ENCODE assay signal across 8 cellular contexts in genomic region chr12:64180951-64181350, GRCh38. TPM values are rescaled to one million over a fixed set of nuclear protein-coding genes. Genes with fewer than 3 reads are reported as not detected.
DNase-seq lines count a peak whose midpoint lies in the region; ATAC-seq and TF ChIP-seq lines count a peak whose summit lies in the region.

No MANE protein-coding gene starts in this region.

- H3K27me3 ChIP-seq in HCT116 (ENCODE audit: insufficient read depth, low read length): no peaks in the 10 kb centered on the region
- no peaks in the 10 kb centered on the region for H3K27me3 ChIP-seq in brain microvascular endothelial cell (replicated peaks)

- H3K27ac ChIP-seq in HCT116 (ENCODE audit: low read depth, low read length) (peak overlapping the region; percentile 60; the same call in 1 of the 2 replicates), brain microvascular endothelial cell (peak overlapping the region; percentile 96)

- no peaks in the 10 kb centered on the region for H3K9me3 ChIP-seq in HCT116 (ENCODE audit: control insufficient read depth in 1 of 2, insufficient read depth in 1 of 2, low read depth in 1 of 2, low read length in 2 of 2)

- no peak overlapping the region for H2AFZ ChIP-seq in HCT116 (ENCODE audit: low read depth, low read length, poor library complexity, severe bottlenecking)

- RAD21 ChIA-PET in HCT116 (lab: Charles Lee; ENCODE audit: low non-redundant PET in 1 of 2, low total read pairs in 2 of 2, uncharacterized antibody in 2 of 2, unreplicated experiment in 2 of 2): interaction anchor here in 1 of 2 experiments (1.2 kb wide), 2 partner anchors 336 to 342 kb away, joined by 3 read pairs; partner anchors contain the start of gene SRGAP1

- CTCF ChIA-PET in HCT116 (lab: Charles Lee): interaction anchor here (0.7 to 2.0 kb wide), 5 partner anchors 10 to 342 kb away, joined by 3 to 11 read pairs (median 7); partner anchors contain the start of gene SRGAP1

- BruUV-seq in HCT116 (replicated peaks; lab: Mats Ljungman, UMichigan): TSS peak; percentile 70

- H3K4me3 ChIP-seq in HCT116 (replicated peaks in 1 of 2; ENCODE audit: low read depth in 1 of 2, low read length in 2 of 2) (peak overlapping the region in 1 of 2 experiments; percentile 36; a peak in 2 of 4 replicates), brain microvascular endothelial cell (ENCODE audit: low read depth, low read length) (no peak overlapping the region)

- no peaks in the 10 kb centered on the region for H3K79me2 ChIP-seq in HCT116 (ENCODE audit: insufficient read depth, low read length)

- POLR2A ChIA-PET in HCT116 (lab: Charles Lee): no interaction called here

- H4K20me1 ChIP-seq in HCT116 (ENCODE audit: insufficient read depth): no peaks in the 10 kb centered on the region

- H3K36me3 ChIP-seq in HCT116 (ENCODE audit: control insufficient read depth in 1 of 2, insufficient read depth in 2 of 2, low read length in 2 of 2) (no peaks in the 10 kb centered on the region), brain microvascular endothelial cell (replicated peaks) (no peaks in the 10 kb centered on the region)

- H3K9ac ChIP-seq in HCT116 (ENCODE audit: low read length): peak overlapping the region; percentile 58

- no peak for TF ChIP-seq RAD21 in HCT116 (IDR thresholded peaks at IDR 0.05; ENCODE audit: low read depth)

- peak; percentile 63 for ATAC-seq in HCT116
- ATAC-seq in left ventricle myocardium superior: peak; percentile 80

- in situ Hi-C loops in brain microvascular endothelial cell (cut with HindIII; ENCODE audit: low pct_ligation_motif_present, low sequenced_read_pairs): no loop called here

- no peaks in the 10 kb centered on the region for H3K9me2 ChIP-seq in HCT116 (ENCODE audit: insufficient read depth)

- intact Hi-C loops in HCT116 (cut with micrococcal nuclease): loop anchor here (1.0 to 5.0 kb wide), 4 partner anchors 92 to 342 kb away; no protein-coding TSS in a partner anchor
- intact Hi-C loops in left ventricle myocardium superior (cut with micrococcal nuclease): loop anchor here (2.0 kb wide), 1 partner anchor 338 kb away; no protein-coding TSS in a partner anchor

- peak; percentile 19 for DNase-seq in HCT116 (ENCODE audit: low read depth, low spot score)
- DNase-seq in brain microvascular endothelial cell: peak; percentile 60
- no peak for DNase-seq in left ventricle myocardium superior
- peak; percentile 70 for DNase-seq in stromal cell of bone marrow (ENCODE audit: low read depth)
- DNase-seq in DMS 273 (lab: John Stamatoyannopoulos, UW; ENCODE audit: unreplicated experiment): no peak
- DNase-seq in epidermal melanocyte (ENCODE audit: insufficient read length, low spot score): no peak
- DNase-seq in activated T-cell treated with anti-CD3 and anti-CD28 coated beads for 4 hours: no peak
- DNase-seq in islet precursor cell: no peak

- peaks cover 16 to 47% of the 10 kb centered on the region in 2 experiments for H3K4me1 ChIP-seq in HCT116 (ENCODE audit: control insufficient read depth in 1 of 2, insufficient read depth in 2 of 2, low read length in 2 of 2)

- no peak for TF ChIP-seq POLR2A in HCT116 (IDR thresholded peaks at IDR 0.05; ENCODE audit: borderline replicate concordance, extremely low read depth, insufficient read depth, insufficient read length)

- no peak for TF ChIP-seq CTCF in HCT116 (IDR thresholded peaks at IDR 0.05 in 2 of 3, conservative IDR thresholded peaks at IDR 0.05 in 1 of 3; ENCODE audit: borderline replicate concordance in 1 of 3, insufficient read depth in 1 of 3, low read depth in 2 of 3, low read length in 2 of 3)
- TF ChIP-seq CTCF in brain microvascular endothelial cell (IDR thresholded peaks at IDR 0.05; ENCODE audit: low read depth, low read length, missing control alignments): no peak

- peak overlapping the region; percentile 73 for H3K4me2 ChIP-seq in HCT116 (ENCODE audit: low read length)

TF ChIP-seq in HCT116, 20 proteins besides CTCF, POLR2A, EP300 and RAD21:
- TF ChIP-seq ZNF274 (IDR thresholded peaks at IDR 0.05; ENCODE audit: low read depth, low read length) (no peak), ZFX (IDR thresholded peaks at IDR 0.05) (no peak), ZBTB33 (IDR thresholded peaks at IDR 0.05; ENCODE audit: extremely low read depth, insufficient replicate concordance, low read length) (no peak)
TF ChIP-seq in HCT116: peak in this region for 0.

RNA-seq across cellular contexts. Expression of gene KICS2, which starts 41.1 kb away (rescaled TPM):
- total RNA-seq in HCT116 (2021; ENCODE audit: unreplicated experiment) (18.1 TPM), left ventricle myocardium superior (2.7 TPM)
- 5.6 and 6.8 TPM in 2 replicates for polyA plus RNA-seq in HCT116 (2012)

Comparison
In these comparisons a context has a peak if more than half of its experiments do, and no peak if none do; other contexts are left out.
1. DNase-seq: peak in HCT116 (single experiment), brain microvascular endothelial cell (single experiment) and stromal cell of bone marrow (single experiment); none in left ventricle myocardium superior (single experiment), DMS 273 (single experiment), epidermal melanocyte (single experiment), activated T-cell treated with anti-CD3 and anti-CD28 coated beads for 4 hours (single experiment) and islet precursor cell (single experiment).